Comparison of ENCODE assay signal across 22 cellular contexts in the genomic region with DNA sequence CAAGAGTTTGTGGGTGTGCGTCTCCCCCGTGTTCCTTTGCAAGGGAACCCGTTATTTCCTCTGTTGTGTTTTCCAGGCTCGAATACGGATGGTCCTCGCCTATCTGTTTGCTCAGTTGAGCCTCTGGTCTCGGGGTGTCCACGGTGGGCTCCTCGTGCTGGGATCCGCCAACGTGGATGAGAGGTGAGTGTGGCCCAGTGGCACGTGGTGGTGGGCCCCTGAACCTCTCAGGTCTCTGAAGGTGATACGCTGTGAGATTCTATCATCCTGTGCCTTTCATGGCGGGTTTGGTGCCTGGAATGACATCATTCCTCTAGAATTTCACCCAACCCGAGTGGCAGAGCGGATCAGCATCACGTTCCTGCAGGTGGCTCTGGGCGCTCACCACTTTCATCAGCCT. TPM values are rescaled to one million over a fixed set of nuclear protein-coding genes. Genes with fewer than 3 reads are reported as not detected.
"Had no signal": no experiment of that assay in that cellular context is flagged by ENCODE, and none has a peak within 500 bp of the region (broad histone marks: within the 10 kb centered on the region; RNA-seq: fewer than 3 reads in every experiment).

No MANE protein-coding gene starts in this region.

- DNase-seq: cortex of kidney; effector CD8-positive, alpha-beta T cell; immature natural killer cell; left ventricle myocardium inferior; mesendoderm; naive thymus-derived CD4-positive, alpha-beta T cell; nephron progenitor cell; psoas muscle; retina; small intestine; stimulated activated CD4-positive, alpha-beta T cell treated with anti-CD3 and anti-CD28 coated beads, Interleukin-12 subunit alpha, Interleukin-12 subunit beta, amount 100 ng/mL, for 4 hours; stimulated activated naive CD4-positive, alpha-beta T cell treated with Interleukin-2 at 50 U/mL for 16 hours; trophoblast cell had no signal

- H3K4me1 ChIP-seq: esophagus muscularis mucosa, parathyroid adenoma, psoas muscle had no signal

- ATAC-seq: naive thymus-derived CD4-positive, alpha-beta T cell; psoas muscle had no signal

- FAIRE-seq: keratinocyte, small intestine had no signal

- H3K27ac ChIP-seq: dorsolateral prefrontal cortex, epithelial cell of prostate, esophagus muscularis mucosa, left ventricle myocardium inferior, parathyroid adenoma, psoas muscle had no signal

- H3K4me3 ChIP-seq: dorsolateral prefrontal cortex, esophagus muscularis mucosa, left ventricle myocardium inferior, psoas muscle had no signal

- H3K27me3 ChIP-seq: dorsolateral prefrontal cortex, esophagus muscularis mucosa had no signal

- H3K9me3 ChIP-seq: esophagus muscularis mucosa, left ventricle myocardium inferior, psoas muscle had no signal

RNA-seq across cellular contexts. Expression of a gene that starts 41.6 kb away (rescaled TPM):
- total RNA-seq: esophagus muscularis mucosa, fibroblast of villous mesenchyme, left ventricle myocardium inferior, lung microvascular endothelial cell, psoas muscle had no signal

RNA-seq across cellular contexts. Expression of a gene that starts 52.4 kb away (rescaled TPM):
- total RNA-seq: esophagus muscularis mucosa; fibroblast of villous mesenchyme; left ventricle myocardium inferior; lung microvascular endothelial cell; mononuclear cell; naive thymus-derived CD4-positive, alpha-beta T cell; omental fat pad; psoas muscle had no signal
